In genomic region chr14:57574617-57575288, GRCh38 we compare ENCODE assay signal across 3 cellular contexts.
TF ChIP-seq lines count a peak whose summit lies in the region.

No MANE protein-coding gene starts in this region.

TF ChIP-seq in HCT116, 20 proteins besides CTCF, POLR2A, EP300 and RAD21 (continued from another document):
- TF ChIP-seq ZBTB33 (IDR thresholded peaks at IDR 0.05; ENCODE audit: extremely low read depth, insufficient replicate concordance, low read length) (no peak), CBX3 (IDR thresholded peaks at IDR 0.05; ENCODE audit: low read depth) (no peak), FOSL1 (IDR thresholded peaks at IDR 0.05; ENCODE audit: low read depth) (no peak), SRF (IDR thresholded peaks at IDR 0.05; ENCODE audit: low read depth) (no peak), ELF1 (IDR thresholded peaks at IDR 0.05; ENCODE audit: borderline replicate concordance, low read depth) (no peak), SIN3A (IDR thresholded peaks at IDR 0.05; ENCODE audit: low read depth) (no peak), EZH2phosphoT487 (IDR thresholded peaks at IDR 0.05; ENCODE audit: borderline replicate concordance) (no peak), ZFX (IDR thresholded peaks at IDR 0.05) (no peak), EZH2 (IDR thresholded peaks at IDR 0.05) (no peak), YY1 (IDR thresholded peaks at IDR 0.05; ENCODE audit: extremely low read depth, insufficient replicate concordance, low read depth, low read length) (no peak), SP1 (IDR thresholded peaks at IDR 0.05; ENCODE audit: low read depth) (no peak)
- TF ChIP-seq, protein P1, sequence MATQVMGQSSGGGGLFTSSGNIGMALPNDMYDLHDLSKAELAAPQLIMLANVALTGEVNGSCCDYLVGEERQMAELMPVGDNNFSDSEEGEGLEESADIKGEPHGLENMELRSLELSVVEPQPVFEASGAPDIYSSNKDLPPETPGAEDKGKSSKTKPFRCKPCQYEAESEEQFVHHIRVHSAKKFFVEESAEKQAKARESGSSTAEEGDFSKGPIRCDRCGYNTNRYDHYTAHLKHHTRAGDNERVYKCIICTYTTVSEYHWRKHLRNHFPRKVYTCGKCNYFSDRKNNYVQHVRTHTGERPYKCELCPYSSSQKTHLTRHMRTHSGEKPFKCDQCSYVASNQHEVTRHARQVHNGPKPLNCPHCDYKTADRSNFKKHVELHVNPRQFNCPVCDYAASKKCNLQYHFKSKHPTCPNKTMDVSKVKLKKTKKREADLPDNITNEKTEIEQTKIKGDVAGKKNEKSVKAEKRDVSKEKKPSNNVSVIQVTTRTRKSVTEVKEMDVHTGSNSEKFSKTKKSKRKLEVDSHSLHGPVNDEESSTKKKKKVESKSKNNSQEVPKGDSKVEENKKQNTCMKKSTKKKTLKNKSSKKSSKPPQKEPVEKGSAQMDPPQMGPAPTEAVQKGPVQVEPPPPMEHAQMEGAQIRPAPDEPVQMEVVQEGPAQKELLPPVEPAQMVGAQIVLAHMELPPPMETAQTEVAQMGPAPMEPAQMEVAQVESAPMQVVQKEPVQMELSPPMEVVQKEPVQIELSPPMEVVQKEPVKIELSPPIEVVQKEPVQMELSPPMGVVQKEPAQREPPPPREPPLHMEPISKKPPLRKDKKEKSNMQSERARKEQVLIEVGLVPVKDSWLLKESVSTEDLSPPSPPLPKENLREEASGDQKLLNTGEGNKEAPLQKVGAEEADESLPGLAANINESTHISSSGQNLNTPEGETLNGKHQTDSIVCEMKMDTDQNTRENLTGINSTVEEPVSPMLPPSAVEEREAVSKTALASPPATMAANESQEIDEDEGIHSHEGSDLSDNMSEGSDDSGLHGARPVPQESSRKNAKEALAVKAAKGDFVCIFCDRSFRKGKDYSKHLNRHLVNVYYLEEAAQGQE (IDR thresholded peaks at IDR 0.05; ENCODE audit: low read depth): no peak
- TF ChIP-seq, protein P2, sequence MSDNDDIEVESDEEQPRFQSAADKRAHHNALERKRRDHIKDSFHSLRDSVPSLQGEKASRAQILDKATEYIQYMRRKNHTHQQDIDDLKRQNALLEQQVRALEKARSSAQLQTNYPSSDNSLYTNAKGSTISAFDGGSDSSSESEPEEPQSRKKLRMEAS (IDR thresholded peaks at IDR 0.05): no peak

TF ChIP-seq in WTC11, 78 proteins besides CTCF, POLR2A, EP300 and RAD21 (continued from another document):
- TF ChIP-seq ERG (CRISPR knock-in tag; IDR thresholded peaks at IDR 0.05) (no peak), USF1 (CRISPR knock-in tag; IDR thresholded peaks at IDR 0.05) (no peak), NFE2L1 (CRISPR knock-in tag; IDR thresholded peaks at IDR 0.05) (no peak), ZNF396 (CRISPR knock-in tag; IDR thresholded peaks at IDR 0.05; ENCODE audit: borderline replicate concordance) (no peak), ATF6 (CRISPR knock-in tag; IDR thresholded peaks at IDR 0.05) (no peak)
- TF ChIP-seq, protein P3, sequence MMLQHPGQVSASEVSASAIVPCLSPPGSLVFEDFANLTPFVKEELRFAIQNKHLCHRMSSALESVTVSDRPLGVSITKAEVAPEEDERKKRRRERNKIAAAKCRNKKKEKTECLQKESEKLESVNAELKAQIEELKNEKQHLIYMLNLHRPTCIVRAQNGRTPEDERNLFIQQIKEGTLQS (CRISPR knock-in tag; conservative IDR thresholded peaks at IDR 0.05): no peak

TF ChIP-seq in liver, 16 proteins besides CTCF, POLR2A, EP300 and RAD21 (continued from another document):
- TF ChIP-seq, protein P1 (IDR thresholded peaks at IDR 0.05): no peak
- TF ChIP-seq NR2F2 (IDR thresholded peaks at IDR 0.05) (no peak), FOXA1 (IDR thresholded peaks at IDR 0.05) (no peak), EGR1 (IDR thresholded peaks at IDR 0.05; ENCODE audit: low read depth in 2 of 2) (no peak), RXRA (IDR thresholded peaks at IDR 0.05) (no peak), FOXA2 (IDR thresholded peaks at IDR 0.05) (no peak), HNF4G (IDR thresholded peaks at IDR 0.05) (no peak), YY1 (IDR thresholded peaks at IDR 0.05) (no peak), SP1 (IDR thresholded peaks at IDR 0.05) (no peak), ZBTB33 (IDR thresholded peaks at IDR 0.05) (no peak), JUND (IDR thresholded peaks at IDR 0.05) (no peak), GABPA (IDR thresholded peaks at IDR 0.05 in 1 of 2, conservative IDR thresholded peaks at IDR 0.05 in 1 of 2) (no peak)
- TF ChIP-seq, protein P3 (IDR thresholded peaks at IDR 0.05): no peak
- TF ChIP-seq, protein P2 (IDR thresholded peaks at IDR 0.05): no peak
